ENCODE assay signal across 12 cellular contexts in the genomic region with DNA sequence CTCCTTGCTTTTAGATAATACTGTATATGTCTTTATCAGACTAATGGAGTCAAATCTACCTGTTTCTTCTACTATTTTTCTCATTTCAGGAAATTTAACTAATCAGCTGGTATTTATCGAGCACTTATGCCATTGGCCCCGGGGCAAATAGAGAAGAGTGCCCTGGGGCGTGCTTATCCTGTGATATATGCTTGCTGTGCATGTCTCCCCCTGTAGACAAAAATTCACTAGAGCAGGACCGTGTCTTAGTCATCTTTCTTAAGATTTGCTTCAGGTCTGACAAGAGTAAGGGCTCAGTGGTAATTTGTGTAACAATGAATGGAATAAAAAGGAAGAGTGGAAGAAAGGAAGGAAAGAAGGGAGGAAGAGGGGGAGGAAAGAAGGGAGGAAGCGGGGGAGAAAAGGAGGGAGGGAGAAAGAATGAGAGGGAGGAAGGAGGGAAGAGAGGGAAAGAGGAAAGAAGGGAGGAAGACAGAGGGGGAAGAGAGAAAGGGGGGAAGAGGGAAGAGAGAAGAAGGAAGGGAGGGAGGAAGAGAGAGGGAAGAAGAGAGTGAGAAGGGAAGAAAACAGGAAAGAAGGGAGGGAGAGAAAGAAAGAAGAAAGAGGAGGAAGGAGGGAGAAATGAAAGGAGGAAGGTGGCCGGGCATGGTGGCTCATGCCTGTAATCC.
DNase-seq lines count a peak whose midpoint lies in the region; ATAC-seq and TF ChIP-seq lines count a peak whose summit lies in the region.
"Had no signal": no experiment of that assay in that cellular context is flagged by ENCODE, and none has a peak within 500 bp of the region (broad histone marks: within the 10 kb centered on the region; RNA-seq: fewer than 3 reads in every experiment).

No MANE protein-coding gene starts in this region.

- no peak overlapping the region for H3K4me3 ChIP-seq in fibroblast of pulmonary artery (replicated peaks; ENCODE audit: low read depth, low read length)

- peak; percentile 20 for TF ChIP-seq CTCF in fibroblast of pulmonary artery (IDR thresholded peaks at IDR 0.05; ENCODE audit: low read length, missing control alignments)

- ATAC-seq in HG02678 (IDR thresholded peaks at IDR 0.05; ENCODE audit: unreplicated experiment): no peak
- ATAC-seq in GM21528 (IDR thresholded peaks at IDR 0.05; ENCODE audit: low FRiP score, unreplicated experiment): no peak
- ATAC-seq: effector memory CD8-positive, alpha-beta T cell had no signal

- DNase-seq in A172 (ENCODE audit: low spot score) (peak; percentile 8), ELF-1 (ENCODE audit: low read depth, low spot score) (peak; percentile 27), OCI-M1 (lab: John Stamatoyannopoulos, UW) (peak; percentile 60), fibroblast of pulmonary artery (ENCODE audit: low read depth) (peak; percentile 14)
- DNase-seq in activated naive CD4-positive, alpha-beta T cell treated with anti-CD3 and anti-CD28 coated beads, Interleukin-2, amount 50 U/mL, for 16 hours: no peak
- DNase-seq in NK-92 treated with Interleukin-12 subunit alpha and Interleukin-12 subunit beta, amount 100 ng/mL, for 24 hours (lab: John Stamatoyannopoulos, UW): no peak
- DNase-seq: activated CD4-positive, CD25-positive, alpha-beta regulatory T cell; activated effector memory CD4-positive, alpha-beta T cell treated with anti-CD3 and anti-CD28 coated beads, Interleukin-2, amount 50 U/mL, for 16 hours; CD4-positive, CD25-positive, alpha-beta regulatory T cell; effector memory CD8-positive, alpha-beta T cell had no signal

Comparison
In these comparisons a context has a peak if more than half of its experiments do, and no peak if none do; other contexts are left out.
1. DNase-seq: peak in A172 (single experiment), ELF-1 (single experiment), OCI-M1 (single experiment) and fibroblast of pulmonary artery (single experiment); none in activated naive CD4-positive, alpha-beta T cell treated with anti-CD3 and anti-CD28 coated beads, Interleukin-2, amount 50 U/mL, for 16 hours (single experiment) and NK-92 treated with Interleukin-12 subunit alpha and Interleukin-12 subunit beta, amount 100 ng/mL, for 24 hours (single experiment).